Comparison of ENCODE assay signal across 8 cellular contexts in genomic region chr3:197749315-197749600, GRCh38. TPM values are rescaled to one million over a fixed set of nuclear protein-coding genes. Genes with fewer than 3 reads are reported as not detected.
DNase-seq lines count a peak whose midpoint lies in the region; ATAC-seq and TF ChIP-seq lines count a peak whose summit lies in the region.

No MANE protein-coding gene starts in this region.

- H3K27me3 ChIP-seq in A673 (replicated peaks; ENCODE audit: insufficient read depth, low read depth, low read length, poor library complexity): no peaks in the 10 kb centered on the region
- H3K27me3 ChIP-seq in ovary: no peaks in the 10 kb centered on the region

- no peak for TF ChIP-seq POLR2A in ovary (IDR thresholded peaks at IDR 0.05)

- POLR2A ChIA-PET in A673 (lab: Charles Lee; ENCODE audit: low non-redundant PET): no interaction called here

- WGBS in ovary, 3 donors: 0 to 1% (median 0%) methylated on average over 18 of the region's 18 CpGs

- in situ Hi-C loops in GM13977 (cut with MboI; ENCODE audit: low pct_unique_long_range_greater_than_20kb, low sequenced_read_pairs, unreplicated experiment): no loop called here

- no peak for DNase-seq in A673 (ENCODE audit: low spot score)
- DNase-seq in GM13977 (ENCODE audit: low spot score): peak; percentile 72
- DNase-seq in NCI-H2227 (lab: John Stamatoyannopoulos, UW; ENCODE audit: unreplicated experiment): peak; percentile 91
- peak; percentile 39 to 45 for DNase-seq in activated T-helper 1 cell treated with anti-CD3 and anti-CD28 coated beads, Interleukin-2, amount 50 U/mL, for 16 hours (ENCODE audit: low read depth in 1 of 2, low spot score in 1 of 2)
- DNase-seq in fibroblast of villous mesenchyme (ENCODE audit: low read depth): peak; percentile 73
- no peak for DNase-seq in ovary
- DNase-seq in globus pallidus (ENCODE audit: low spot score): no peak

- H3K4me3 ChIP-seq in A673 (ENCODE audit: low read depth, low read length, poor library complexity, severe bottlenecking): peak overlapping the region; percentile 86
- peak overlapping the region; percentile 90 for H3K4me3 ChIP-seq in fibroblast of villous mesenchyme (ENCODE audit: low read depth, low read length)
- peak overlapping the region; percentile 85 for H3K4me3 ChIP-seq in ovary

- H3K9me3 ChIP-seq in A673 (ENCODE audit: low read depth, low read length, poor library complexity, severe bottlenecking) (no peaks in the 10 kb centered on the region), ovary (no peaks in the 10 kb centered on the region)

- no peak for TF ChIP-seq EP300 in ovary (IDR thresholded peaks at IDR 0.05)

- no peaks in the 10 kb centered on the region for H3K4me1 ChIP-seq in A673 (ENCODE audit: insufficient read depth, low read length, poor library complexity, severe bottlenecking)
- peaks cover 4% of the 10 kb centered on the region for H3K4me1 ChIP-seq in ovary (ENCODE audit: insufficient read depth)

- peak; percentile 27 for ATAC-seq in HG02885 (IDR thresholded peaks at IDR 0.05; ENCODE audit: poor library complexity, unreplicated experiment)

- TF ChIP-seq CTCF in A673 (conservative IDR thresholded peaks at IDR 0.05; ENCODE audit: low read depth, low read length): no peak
- no peak for TF ChIP-seq CTCF in GM13977 (IDR thresholded peaks at IDR 0.05; ENCODE audit: extremely low read depth, insufficient read depth, missing control alignments)
- TF ChIP-seq CTCF in fibroblast of villous mesenchyme (IDR thresholded peaks at IDR 0.05; ENCODE audit: insufficient read depth, low read depth, low read length): no peak
- no peak for TF ChIP-seq CTCF in ovary (IDR thresholded peaks at IDR 0.05)

- CTCF ChIA-PET in A673 (lab: Charles Lee): interaction anchor here (0.5 kb wide), 1 partner anchor 79 kb away, joined by 5 read pairs; no protein-coding TSS in a partner anchor

- intact Hi-C loops in A673 (cut with micrococcal nuclease; ENCODE audit: unreplicated experiment): no loop called here
- intact Hi-C loops in ovary (cut with DNase I): no loop called here

- peak overlapping the region; percentile 87 for H3K27ac ChIP-seq in A673 (ENCODE audit: low read depth, low read length, poor library complexity, severe bottlenecking)
- peak overlapping the region; percentile 87 to 93 for H3K27ac ChIP-seq in ovary

- no TSS peak for BruUV-seq in A673 (replicated peaks; lab: Mats Ljungman, UMichigan)

- H3K36me3 ChIP-seq in A673 (ENCODE audit: insufficient read depth, low read length, poor library complexity, severe bottlenecking) (no peaks in the 10 kb centered on the region), ovary (no peaks in the 10 kb centered on the region)

RNA-seq across cellular contexts. Expression of gene FYTTD1, which starts 0.4 kb away (rescaled TPM):
- 89.7 and 93.8 TPM in 2 replicates for total RNA-seq in A673 (2021)
- 43.5 and 58.3 TPM in 2 replicates for total RNA-seq in fibroblast of villous mesenchyme
- 10 to 100 TPM; 23.8 to 70.5 (median 58.0) TPM for total RNA-seq in ovary
- 10 to 100 TPM; 16.8 to 49.6 TPM for polyA plus RNA-seq in ovary

RNA-seq across cellular contexts. Expression of gene RUBCN, which starts 12.6 kb away (rescaled TPM):
- total RNA-seq in A673 (2021) (24.9 and 25.6 TPM in 2 replicates), fibroblast of villous mesenchyme (26.4 and 28.1 TPM in 2 replicates), ovary (10 to 100 TPM; 20.0 to 36.2 (median 27.5) TPM)
- polyA plus RNA-seq in ovary: 10 to 100 TPM in 1 of 2 donors, 1 to 10 TPM in 1; 9.5 to 11.4 TPM

RNA-seq across cellular contexts. Expression of gene LRCH3, which starts 41.8 kb away (rescaled TPM):
- 67.8 and 71.8 TPM in 2 replicates for total RNA-seq in A673 (2021)
- total RNA-seq in fibroblast of villous mesenchyme: 96.3 and 149 TPM in 2 replicates
- 100 to 1,000 TPM in 2 of 7 donors, 10 to 100 TPM in 5; 44.4 to 192 (median 61.6) TPM for total RNA-seq in ovary
- 10 to 100 TPM; 20.9 to 69.6 TPM for polyA plus RNA-seq in ovary

Comparison
In these comparisons a context has a peak if more than half of its experiments do, and no peak if none do; other contexts are left out.
1. DNase-seq: peak in GM13977 (single experiment), NCI-H2227 (single experiment), activated T-helper 1 cell treated with anti-CD3 and anti-CD28 coated beads, Interleukin-2, amount 50 U/mL, for 16 hours (2 of 2) and fibroblast of villous mesenchyme (single experiment); none in A673 (single experiment), ovary (0 of 5) and globus pallidus (single experiment).
2. Peak in every context shown above with its lines, with median percentiles within 50 percentile points of each other: H3K4me3 ChIP-seq.